1 cellular context compared by ENCODE assay signal in the genomic region with DNA sequence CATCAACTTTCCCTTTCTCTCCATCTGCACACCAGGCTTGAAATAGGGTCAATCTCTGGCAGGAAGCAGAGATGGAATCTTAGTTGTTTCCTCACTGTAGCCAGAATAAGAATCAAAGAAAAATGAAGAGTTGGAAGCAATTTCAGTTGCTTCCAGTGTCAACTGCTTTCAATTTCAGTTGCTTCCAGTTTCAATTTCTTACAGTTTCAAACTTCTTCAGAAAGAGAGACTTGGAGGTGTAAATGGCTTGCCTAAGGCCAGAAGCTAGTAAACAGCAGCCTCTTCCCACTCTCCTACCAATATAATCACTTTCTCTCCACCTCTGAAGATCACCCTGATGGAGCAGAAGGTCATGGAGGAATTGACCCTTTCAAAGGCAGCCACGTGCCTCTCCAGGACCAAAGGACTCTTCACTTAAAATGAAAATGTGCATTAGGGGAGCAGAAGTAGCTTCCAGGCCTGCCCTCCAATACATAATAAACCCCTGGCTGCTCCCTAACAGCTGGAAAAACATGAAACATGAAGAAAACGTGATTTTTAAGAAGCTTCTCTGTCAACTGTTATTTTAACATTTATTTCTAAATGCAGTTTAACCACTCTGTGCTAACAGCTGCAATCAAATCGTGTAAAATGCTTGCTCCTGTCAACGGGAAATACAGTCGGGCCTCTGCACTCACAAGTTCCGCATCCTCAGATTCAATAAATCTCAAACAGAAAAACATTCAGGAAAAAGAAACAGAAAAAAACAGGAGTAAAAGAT.
TF ChIP-seq lines count a peak whose summit lies in the region.

No MANE protein-coding gene starts in this region.

TF ChIP-seq in IMR-90, 13 proteins besides CTCF, POLR2A, EP300 and RAD21 (continued from another document):
- TF ChIP-seq, protein P1, sequence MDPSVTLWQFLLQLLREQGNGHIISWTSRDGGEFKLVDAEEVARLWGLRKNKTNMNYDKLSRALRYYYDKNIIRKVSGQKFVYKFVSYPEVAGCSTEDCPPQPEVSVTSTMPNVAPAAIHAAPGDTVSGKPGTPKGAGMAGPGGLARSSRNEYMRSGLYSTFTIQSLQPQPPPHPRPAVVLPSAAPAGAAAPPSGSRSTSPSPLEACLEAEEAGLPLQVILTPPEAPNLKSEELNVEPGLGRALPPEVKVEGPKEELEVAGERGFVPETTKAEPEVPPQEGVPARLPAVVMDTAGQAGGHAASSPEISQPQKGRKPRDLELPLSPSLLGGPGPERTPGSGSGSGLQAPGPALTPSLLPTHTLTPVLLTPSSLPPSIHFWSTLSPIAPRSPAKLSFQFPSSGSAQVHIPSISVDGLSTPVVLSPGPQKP (IDR thresholded peaks at IDR 0.05; ENCODE audit: borderline replicate concordance, low read depth, low read length), result no peak
- TF ChIP-seq RFX5 (IDR thresholded peaks at IDR 0.05; ENCODE audit: low read depth, low read length) (no peak), MAZ (IDR thresholded peaks at IDR 0.05; ENCODE audit: borderline replicate concordance, low read depth, low read length) (no peak)
TF ChIP-seq in IMR-90: peak in this region for 0.
